ENCODE assay signal across 20 cellular contexts in the genomic region with DNA sequence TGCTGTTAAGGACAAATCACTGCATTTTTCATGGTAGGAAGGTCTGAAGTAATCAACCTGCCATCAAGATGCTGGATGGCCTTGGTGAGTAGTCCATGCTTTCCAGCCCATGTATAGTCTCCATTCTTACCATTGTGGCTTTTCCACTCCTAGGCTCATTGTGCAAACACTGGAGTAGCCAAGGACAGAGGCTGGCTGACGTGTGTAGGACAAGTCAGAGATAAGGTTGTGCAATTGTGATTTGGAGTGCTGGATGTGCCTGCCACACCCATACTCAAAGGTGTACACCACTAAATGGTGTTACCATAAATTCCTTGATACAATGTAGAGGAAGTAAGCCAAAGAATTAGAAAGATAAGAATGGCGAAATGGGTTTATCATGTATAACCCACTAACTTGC. TPM values are rescaled to one million over a fixed set of nuclear protein-coding genes. Genes with fewer than 3 reads are reported as not detected.
DNase-seq lines count a peak whose midpoint lies in the region; ATAC-seq, FAIRE-seq and TF ChIP-seq lines count a peak whose summit lies in the region.
"Had no signal": no experiment of that assay in that cellular context is flagged by ENCODE, and none has a peak within 500 bp of the region (broad histone marks: within the 10 kb centered on the region; RNA-seq: fewer than 3 reads in every experiment).

No MANE protein-coding gene starts in this region.

- H3K9me3 ChIP-seq in breast epithelium, result no peaks in the 10 kb centered on the region
- H3K9me3 ChIP-seq in small intestine (ENCODE audit: control insufficient read depth, low read depth), result no peaks in the 10 kb centered on the region
- H3K9me3 ChIP-seq in esophagus squamous epithelium, result no peaks in the 10 kb centered on the region
- H3K9me3 ChIP-seq: BLaER1 had no signal

- CTCF ChIA-PET in MCF 10A (lab: Yijun Ruan, JAX), result interaction anchor here (0.6 kb wide), 1 partner anchor 204 kb away, joined by 3 read pairs; no protein-coding TSS in a partner anchor

- POLR2A ChIA-PET in MCF 10A (lab: Yijun Ruan, JAX), result no interaction called here

- no peak overlapping the region for H3K27ac Mint-ChIP-seq in MCF 10A (ENCODE audit: low read depth, unreplicated experiment)
- H3K27ac Mint-ChIP-seq: CD14-positive monocyte; CD4-positive, alpha-beta memory T cell; HFFc6 had no signal

- H3K27ac ChIP-seq in breast epithelium (no peak overlapping the region), small intestine (ENCODE audit: low read depth in 1 of 2, low read length in 1 of 2) (no peak overlapping the region), esophagus squamous epithelium (no peak overlapping the region)
- H3K27ac ChIP-seq: BLaER1 had no signal

- H3K4me3 ChIP-seq in breast epithelium, result no peak overlapping the region
- no peak overlapping the region for H3K4me3 ChIP-seq in small intestine (ENCODE audit: low read depth in 1 of 2, low read length in 2 of 2)
- no peak overlapping the region for H3K4me3 ChIP-seq in esophagus squamous epithelium
- H3K4me3 ChIP-seq: BLaER1 had no signal

- 7 to 53% (median 22%) methylated on average over 2 of the region's 2 CpGs for WGBS in small intestine, 3 donors
- WGBS in esophagus squamous epithelium, 2 donors, result 48 to 55% methylated on average over 2 of the region's 2 CpGs

- H3K4me1 ChIP-seq in breast epithelium (no peaks in the 10 kb centered on the region), small intestine (ENCODE audit: control insufficient read depth in 2 of 2, insufficient read depth in 1 of 2, low read depth in 1 of 2, low read length in 1 of 2) (no peaks in the 10 kb centered on the region), esophagus squamous epithelium (no peaks in the 10 kb centered on the region)
- H3K4me1 ChIP-seq: BLaER1 had no signal

- peak; percentile 8 for DNase-seq in MCF 10A (ENCODE audit: unreplicated experiment)
- DNase-seq in breast epithelium (ENCODE audit: low spot score in 2 of 2), result no peak
- no peak for DNase-seq in left lobe of liver (ENCODE audit: low spot score)
- peak; percentile 60 for DNase-seq in small intestine
- no peak for DNase-seq in stimulated activated CD4-positive, alpha-beta T cell treated with anti-CD3 and anti-CD28 coated beads, Interleukin-4, amount 100 ng/mL, for 24 hours
- DNase-seq in NCI-H1417 (lab: John Stamatoyannopoulos, UW), result no peak
- DNase-seq in esophagus squamous epithelium (lab: John Stamatoyannopoulos, UW), result no peak
- DNase-seq: 8988T; CD4-positive, alpha-beta memory T cell; DMS153; DMS79 treated with DMSO at 0.1 percent for 48 hours; GF-D8; GOT3; H7; HFFc6 had no signal

- H3K27me3 ChIP-seq in breast epithelium, result peaks cover 0 to 39% of the 10 kb centered on the region in 2 donors
- no peaks in the 10 kb centered on the region for H3K27me3 ChIP-seq in small intestine (ENCODE audit: control insufficient read depth in 2 of 2, insufficient read depth in 2 of 2, low read length in 2 of 2)
- H3K27me3 ChIP-seq in esophagus squamous epithelium, result no peaks in the 10 kb centered on the region

- ATAC-seq in left lobe of liver, result peak; percentile 20
- ATAC-seq: HCT116, HepG2 had no signal

- intact Hi-C loops in MCF 10A (cut with micrococcal nuclease), result no loop called here
- intact Hi-C loops in breast epithelium (cut with DNase I; ENCODE audit: low total_unique reads), result no loop called here
- intact Hi-C loops in esophagus squamous epithelium (cut with DNase I), result no loop called here

- no peaks in the 10 kb centered on the region for H3K9me3 Mint-ChIP-seq in MCF 10A (ENCODE audit: unreplicated experiment)
- H3K9me3 Mint-ChIP-seq: CD4-positive, alpha-beta memory T cell; HFFc6 had no signal

- H3K4me1 Mint-ChIP-seq in MCF 10A (ENCODE audit: insufficient read depth, unreplicated experiment), result no peaks in the 10 kb centered on the region
- H3K4me1 Mint-ChIP-seq: CD14-positive monocyte had no signal

- no peak for FAIRE-seq in small intestine (lab: Jason Lieb, UNC)
- FAIRE-seq: HepG2 had no signal

- TF ChIP-seq CTCF in MCF 10A (IDR thresholded peaks at IDR 0.05; ENCODE audit: unreplicated experiment) (no peak), breast epithelium (IDR thresholded peaks at IDR 0.05) (no peak), esophagus squamous epithelium (IDR thresholded peaks at IDR 0.05) (no peak)

- BruUV-seq in MCF 10A (replicated peaks; lab: Mats Ljungman, UMichigan), result no TSS peak

- H3K27me3 Mint-ChIP-seq in MCF 10A (ENCODE audit: insufficient read depth, unreplicated experiment), result peaks cover 18% of the 10 kb centered on the region
- H3K27me3 Mint-ChIP-seq: CD4-positive, alpha-beta memory T cell had no signal

- no peak overlapping the region for H3K4me3 Mint-ChIP-seq in MCF 10A (ENCODE audit: unreplicated experiment)
- H3K4me3 Mint-ChIP-seq: CD14-positive monocyte; CD4-positive, alpha-beta memory T cell; HFFc6 had no signal

- H3K36me3 Mint-ChIP-seq in MCF 10A (ENCODE audit: insufficient read depth, unreplicated experiment), result no peaks in the 10 kb centered on the region
- H3K36me3 Mint-ChIP-seq: CD14-positive monocyte; CD4-positive, alpha-beta memory T cell had no signal

- H3K36me3 ChIP-seq in breast epithelium, result no peaks in the 10 kb centered on the region
- H3K36me3 ChIP-seq in small intestine (ENCODE audit: control insufficient read depth in 2 of 2, insufficient read depth in 2 of 2, low read length in 2 of 2), result no peaks in the 10 kb centered on the region
- no peaks in the 10 kb centered on the region for H3K36me3 ChIP-seq in esophagus squamous epithelium
- H3K36me3 ChIP-seq: BLaER1 had no signal

- no peak for TF ChIP-seq POLR2A in breast epithelium (IDR thresholded peaks at IDR 0.05)
- no peak for TF ChIP-seq POLR2A in esophagus squamous epithelium (IDR thresholded peaks at IDR 0.05)

RNA-seq across cellular contexts. Expression of gene RADX, which starts 26.3 kb away (rescaled TPM):
- total RNA-seq in MCF 10A (2022), result 2.2 TPM in 2 replicates
- 1 to 10 TPM; 3.8 to 5.6 (median 4.2) TPM for total RNA-seq in breast epithelium
- 0.60 TPM for total RNA-seq in left lobe of liver
- 1 to 10 TPM; 1.2 to 2.5 (median 1.4) TPM for polyA plus RNA-seq in small intestine
- total RNA-seq in esophagus squamous epithelium, result 1 to 10 TPM in 3 of 4 donors, under 1 TPM in 1; 0.91 to 2.9 (median 2.2) TPM
- total RNA-seq: A673 had no signal
- polyA plus RNA-seq: CD14-positive monocyte had no signal

Comparison
In these comparisons a context has a peak if more than half of its experiments do, and no peak if none do; other contexts are left out.
1. DNase-seq: peak in MCF 10A (single experiment) and small intestine (single experiment); none in breast epithelium (0 of 2), left lobe of liver (single experiment), stimulated activated CD4-positive, alpha-beta T cell treated with anti-CD3 and anti-CD28 coated beads, Interleukin-4, amount 100 ng/mL, for 24 hours (single experiment), NCI-H1417 (0 of 3) and esophagus squamous epithelium (single experiment).